8 cellular contexts compared by ENCODE assay signal in the genomic region with DNA sequence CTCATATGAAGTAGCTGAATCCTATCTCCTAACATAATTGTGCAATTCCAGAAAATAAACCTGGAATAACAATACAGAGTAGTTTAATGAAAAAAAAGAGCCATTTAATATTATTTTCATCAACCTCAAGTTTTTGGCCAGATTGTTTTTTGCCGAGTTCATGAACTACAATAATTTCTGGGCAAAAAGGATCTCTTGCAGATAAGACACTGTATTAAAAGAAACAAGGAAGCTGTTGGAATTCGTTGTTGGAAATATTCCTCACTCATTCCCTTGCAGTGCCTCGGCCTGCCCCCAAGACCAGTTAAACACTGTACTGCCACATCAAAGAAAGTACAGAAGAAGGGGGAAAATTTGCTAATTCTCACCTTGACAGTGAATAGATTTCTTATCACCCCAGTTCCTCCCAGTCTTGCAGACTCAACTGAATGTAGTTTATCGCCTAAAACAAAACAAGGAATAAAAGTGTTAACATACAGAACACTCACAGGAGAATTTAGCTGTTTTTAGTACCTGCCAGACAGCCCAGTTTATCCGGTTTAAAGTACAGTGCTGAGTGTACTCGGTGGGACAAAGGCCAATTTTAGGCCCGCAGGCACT. TPM values are rescaled to one million over a fixed set of nuclear protein-coding genes. Genes with fewer than 3 reads are reported as not detected.
A peak's percentile ranks its signal among the peaks of the same experiment; 100 is the strongest.
DNase-seq lines count a peak whose midpoint lies in the region; ATAC-seq and TF ChIP-seq lines count a peak whose summit lies in the region.

No MANE protein-coding gene starts in this region.

- H3K14ac ChIP-seq in mesenchymal stem cell (ENCODE audit: low read length in 2 of 2), result no peak overlapping the region

- H3K18ac ChIP-seq in mesenchymal stem cell (ENCODE audit: low read depth in 1 of 2, low read length in 2 of 2), result peak overlapping the region in 1 of 2 experiments; percentile 58

- H3K4me3 ChIP-seq in left ventricle myocardium inferior (peak overlapping the region; percentile 88), body of pancreas (peak overlapping the region in 1 of 2 donors; percentile 94), mesenchymal stem cell (ENCODE audit: insufficient read depth in 1 of 2, low read depth in 1 of 2, low read length in 2 of 2) (peak overlapping the region; percentile 62 to 98), vagina (peak overlapping the region; percentile 82 to 90)

- no peak for TF ChIP-seq POLR2A in body of pancreas (IDR thresholded peaks at IDR 0.05)
- TF ChIP-seq POLR2A in vagina (IDR thresholded peaks at IDR 0.05), result no peak

- H2BK120ac ChIP-seq in mesenchymal stem cell (ENCODE audit: low read depth, low read length), result no peak overlapping the region

- peaks cover 16% of the 10 kb centered on the region for H3K79me1 ChIP-seq in mesenchymal stem cell (replicated peaks; ENCODE audit: low read length, poor library complexity, severe bottlenecking)

- 0 to 1% methylated on average over 7 of the region's 7 CpGs for WGBS in body of pancreas, 2 donors
- 23% methylated on average over 7 of the region's 7 CpGs for WGBS in mesenchymal stem cell

- no peak overlapping the region for H2BK5ac ChIP-seq in mesenchymal stem cell (ENCODE audit: low read depth, low read length, poor library complexity, severe bottlenecking)

- no peak overlapping the region for H3K23ac ChIP-seq in mesenchymal stem cell (ENCODE audit: low read length in 2 of 2)

- H4K91ac ChIP-seq in mesenchymal stem cell (ENCODE audit: low read length), result no peak overlapping the region

- no peak for ATAC-seq in body of pancreas
- ATAC-seq in HG03457 (IDR thresholded peaks at IDR 0.05; ENCODE audit: unreplicated experiment), result no peak

- H3K9me3 ChIP-seq in left ventricle myocardium inferior (replicated peaks) (no peaks in the 10 kb centered on the region), body of pancreas (no peaks in the 10 kb centered on the region), mesenchymal stem cell (ENCODE audit: control insufficient read depth, low read length) (no peaks in the 10 kb centered on the region), vagina (no peaks in the 10 kb centered on the region)

- no peak overlapping the region for H2BK15ac ChIP-seq in mesenchymal stem cell (ENCODE audit: low read depth, poor library complexity, severe bottlenecking)

- H3K4ac ChIP-seq in mesenchymal stem cell (ENCODE audit: low read depth in 1 of 2, low read length in 2 of 2), result peak overlapping the region in 1 of 2 experiments; percentile 41

- no peak for DNase-seq in left ventricle myocardium inferior
- no peak for DNase-seq in cardiac septum (ENCODE audit: low spot score)
- no peak for DNase-seq in body of pancreas
- DNase-seq in mesenchymal stem cell, result no peak
- DNase-seq in vagina (ENCODE audit: extremely low spot score in 2 of 2), result no peak
- DNase-seq in activated CD4-positive, CD25-positive, alpha-beta regulatory T cell (lab: John Stamatoyannopoulos, UW), result no peak
- no peak for DNase-seq in T-helper 9 cell

- peak overlapping the region; percentile 88 for H3K4me2 ChIP-seq in mesenchymal stem cell (ENCODE audit: low read length, poor library complexity, severe bottlenecking)

- H3K4me1 ChIP-seq in left ventricle myocardium inferior, result peaks cover 60% of the 10 kb centered on the region
- peaks cover 40% of the 10 kb centered on the region for H3K4me1 ChIP-seq in body of pancreas
- H3K4me1 ChIP-seq in mesenchymal stem cell (ENCODE audit: control insufficient read depth, insufficient read depth, low read depth, low read length), result peaks cover 2% of the 10 kb centered on the region
- H3K4me1 ChIP-seq in vagina, result peaks cover 30% of the 10 kb centered on the region

- H4K8ac ChIP-seq in mesenchymal stem cell (ENCODE audit: low read length), result no peak overlapping the region

- no peak overlapping the region for H2AK5ac ChIP-seq in mesenchymal stem cell (ENCODE audit: low read length, severe bottlenecking)

- H3K27me3 ChIP-seq in left ventricle myocardium inferior (ENCODE audit: low read depth), result no peaks in the 10 kb centered on the region
- no peaks in the 10 kb centered on the region for H3K27me3 ChIP-seq in body of pancreas
- H3K27me3 ChIP-seq in mesenchymal stem cell (ENCODE audit: control insufficient read depth in 1 of 2, insufficient read depth in 1 of 2, low read length in 2 of 2), result no peaks in the 10 kb centered on the region
- H3K27me3 ChIP-seq in vagina, result no peaks in the 10 kb centered on the region

- H3K27ac ChIP-seq in left ventricle myocardium inferior (replicated peaks) (peak overlapping the region; percentile 91), body of pancreas (peak overlapping the region; percentile 62 to 90 (median 83)), mesenchymal stem cell (ENCODE audit: low read length, poor library complexity, severe bottlenecking) (peak overlapping the region; percentile 1), vagina (peak overlapping the region; percentile 78)

- H3K36me3 ChIP-seq in left ventricle myocardium inferior, result peaks cover 37% of the 10 kb centered on the region
- H3K36me3 ChIP-seq in body of pancreas (replicated peaks in 1 of 2; ENCODE audit: insufficient read depth in 1 of 2, low read depth in 2 of 2), result peaks cover 0 to 2% of the 10 kb centered on the region in 2 donors
- H3K36me3 ChIP-seq in mesenchymal stem cell (ENCODE audit: control insufficient read depth in 1 of 2, insufficient read depth in 2 of 2, low read depth in 1 of 2, low read length in 2 of 2), result peaks cover under 1 to 49% of the 10 kb centered on the region in 2 experiments
- H3K36me3 ChIP-seq in vagina, result peaks cover 0 to 22% of the 10 kb centered on the region in 2 donors

- no peak for TF ChIP-seq CTCF in left ventricle myocardium inferior (IDR thresholded peaks at IDR 0.05; ENCODE audit: borderline replicate concordance)
- no peak for TF ChIP-seq CTCF in body of pancreas (IDR thresholded peaks at IDR 0.05)
- no peak for TF ChIP-seq CTCF in vagina (IDR thresholded peaks at IDR 0.05)

- H2AFZ ChIP-seq in mesenchymal stem cell (ENCODE audit: low read depth, low read length), result no peak overlapping the region

- H2BK12ac ChIP-seq in mesenchymal stem cell (ENCODE audit: low read length in 2 of 2), result no peak overlapping the region

- H3K9ac ChIP-seq in mesenchymal stem cell (ENCODE audit: low read length), result peak overlapping the region; percentile 87

- intact Hi-C loops in left ventricle myocardium inferior (cut with micrococcal nuclease) (no loop called here), cardiac septum (cut with DNase I) (loop anchor here (5.0 kb wide), 1 partner anchor 64 kb away; no protein-coding TSS in a partner anchor), body of pancreas (cut with DNase I) (no loop called here), vagina (cut with DNase I) (loop anchor here (10.0 kb wide), 1 partner anchor 79 kb away; no protein-coding TSS in a partner anchor)

RNA-seq across cellular contexts. Expression of gene IDH1, which starts 1.3 kb away (rescaled TPM):
- total RNA-seq in left ventricle myocardium inferior (38.4 TPM), cardiac septum (17.7 TPM), body of pancreas (10 to 100 TPM; 28.7 to 50.6 TPM), vagina (47.4 TPM)
- polyA plus RNA-seq in mesenchymal stem cell (2013, experiment 1 of 2), result 179 TPM
- polyA plus RNA-seq in mesenchymal stem cell (2013, experiment 2 of 2), result 184 TPM

RNA-seq across cellular contexts. Expression of gene PIKFYVE, which starts 12.4 kb away (rescaled TPM):
- 13.9 TPM for total RNA-seq in left ventricle myocardium inferior
- total RNA-seq in cardiac septum, result 20.2 TPM
- total RNA-seq in body of pancreas, result 10 to 100 TPM; 23.9 to 27.7 TPM
- polyA plus RNA-seq in mesenchymal stem cell (2013, experiment 1 of 2), result 14.9 TPM
- polyA plus RNA-seq in mesenchymal stem cell (2013, experiment 2 of 2), result 13.8 TPM
- 18.7 TPM for total RNA-seq in vagina

Comparison
In these comparisons a context has a peak if more than half of its experiments do, and no peak if none do; other contexts are left out.
1. intact Hi-C loops: an anchor here in cardiac septum (5.0 kb wide) and vagina (10.0 kb wide); none called in left ventricle myocardium inferior and body of pancreas.
2. H3K27ac ChIP-seq: peak in every context shown above with its lines; median percentile 91 in left ventricle myocardium inferior; 83 in body of pancreas; 78 in vagina; 1 in mesenchymal stem cell.